7 cellular contexts compared by ENCODE assay signal in the genomic region with DNA sequence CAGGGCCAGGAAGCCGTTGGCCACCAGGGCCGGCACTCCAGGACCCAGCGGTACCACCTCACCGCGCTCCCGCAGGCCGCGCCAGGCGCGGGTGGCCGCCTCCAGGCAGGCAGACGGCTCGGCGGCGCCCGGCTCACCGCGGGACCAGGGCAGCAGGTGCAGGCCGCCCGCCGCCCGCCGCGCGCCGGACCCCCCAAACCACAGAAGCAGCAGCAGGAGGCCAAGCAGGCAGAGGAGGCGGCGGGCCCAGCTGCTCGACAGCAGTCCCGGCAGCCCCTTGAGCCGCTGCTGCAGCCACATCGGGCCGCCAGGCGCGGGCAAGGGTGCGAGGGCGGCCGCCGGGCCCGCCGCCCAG. TPM values are rescaled to one million over a fixed set of nuclear protein-coding genes. Genes with fewer than 3 reads are reported as not detected.
DNase-seq lines count a peak whose midpoint lies in the region; ATAC-seq and TF ChIP-seq lines count a peak whose summit lies in the region.

No MANE protein-coding gene starts in this region.

- no peak for TF ChIP-seq CTCF in liver (IDR thresholded peaks at IDR 0.05; ENCODE audit: low read depth, low read length, missing input control)

- no peak for DNase-seq in activated naive CD8-positive, alpha-beta T cell treated with anti-CD3 and anti-CD28 coated beads, Interleukin-2, amount 50 U/mL, for 24 hours
- DNase-seq in aorta (peak in 1 of 2 donors; percentile 59), HUDEP-2 (lab: John Stamatoyannopoulos, UW; ENCODE audit: unreplicated experiment in 76 of 76) (no peak), NCI-H345 treated with DMSO at 0.1 percent for 48 hours (lab: John Stamatoyannopoulos, UW; ENCODE audit: unreplicated experiment) (no peak)

- H3K27me3 ChIP-seq in liver (ENCODE audit: control insufficient read depth in 4 of 4, insufficient read depth in 4 of 4, low read length in 3 of 4): no peaks in the 10 kb centered on the region
- no peaks in the 10 kb centered on the region for H3K27me3 ChIP-seq in aorta (ENCODE audit: control insufficient read depth in 1 of 2, insufficient read depth in 2 of 2, low read length in 1 of 2)

- peaks cover 0 to 9% (median 7%) of the 10 kb centered on the region in 4 donors for H3K36me3 ChIP-seq in liver (ENCODE audit: control insufficient read depth in 4 of 4, insufficient read depth in 3 of 4, low read depth in 1 of 4, low read length in 3 of 4)
- H3K36me3 ChIP-seq in aorta (ENCODE audit: control insufficient read depth in 1 of 2, insufficient read depth in 2 of 2, low read length in 1 of 2): no peaks in the 10 kb centered on the region

- ATAC-seq in GM19397 (IDR thresholded peaks at IDR 0.05; ENCODE audit: unreplicated experiment): peak; percentile 20
- ATAC-seq in HG03108 (IDR thresholded peaks at IDR 0.05; ENCODE audit: unreplicated experiment): peak; percentile 4
- peak; percentile 29 for ATAC-seq in activated naive CD8-positive, alpha-beta T cell treated with anti-CD3 and anti-CD28 coated beads, Interleukin-2, amount 50 U/mL, for 24 hours
- no peak for ATAC-seq in aorta (ENCODE audit: low FRiP score)

- peaks cover 36% of the 10 kb centered on the region for H3K4me1 Mint-ChIP-seq in activated naive CD8-positive, alpha-beta T cell treated with anti-CD3 and anti-CD28 coated beads, Interleukin-2, amount 50 U/mL, for 24 hours

- peak overlapping the region; percentile 82 for H3K4me3 Mint-ChIP-seq in activated naive CD8-positive, alpha-beta T cell treated with anti-CD3 and anti-CD28 coated beads, Interleukin-2, amount 50 U/mL, for 24 hours

- H3K27ac ChIP-seq in liver (ENCODE audit: low read depth in 1 of 2, low read length in 2 of 2) (no peak overlapping the region), aorta (ENCODE audit: low read depth in 1 of 2, low read length in 2 of 2) (no peak overlapping the region)

- H3K4me1 ChIP-seq in liver (ENCODE audit: control insufficient read depth in 4 of 4, insufficient read depth in 4 of 4, low read length in 3 of 4) (peaks cover 3 to 65% (median 48%) of the 10 kb centered on the region in 4 donors), aorta (ENCODE audit: control insufficient read depth in 1 of 2, insufficient read depth in 2 of 2, low read length in 2 of 2) (peaks cover 0 to 2% of the 10 kb centered on the region in 2 donors)

- TF ChIP-seq RAD21 in liver (IDR thresholded peaks at IDR 0.05): no peak

- H3K4me3 ChIP-seq in liver (ENCODE audit: low read depth in 1 of 3, low read length in 3 of 3) (peak overlapping the region in 2 of 3 donors; percentile 57 to 83), aorta (ENCODE audit: low read length in 2 of 2) (peak overlapping the region; percentile 51 to 82)

- H3K9me3 Mint-ChIP-seq in activated naive CD8-positive, alpha-beta T cell treated with anti-CD3 and anti-CD28 coated beads, Interleukin-2, amount 50 U/mL, for 24 hours: no peaks in the 10 kb centered on the region

- peak overlapping the region; percentile 83 for H3K27ac Mint-ChIP-seq in activated naive CD8-positive, alpha-beta T cell treated with anti-CD3 and anti-CD28 coated beads, Interleukin-2, amount 50 U/mL, for 24 hours

- no peaks in the 10 kb centered on the region for H3K9me3 ChIP-seq in liver (ENCODE audit: control insufficient read depth in 4 of 4, low read length in 3 of 4)
- no peaks in the 10 kb centered on the region for H3K9me3 ChIP-seq in aorta (ENCODE audit: control insufficient read depth, low read length)

- H3K27me3 Mint-ChIP-seq in activated naive CD8-positive, alpha-beta T cell treated with anti-CD3 and anti-CD28 coated beads, Interleukin-2, amount 50 U/mL, for 24 hours: no peaks in the 10 kb centered on the region

- WGBS in liver: under 1% methylated on average over 41 of the region's 41 CpGs
- WGBS in aorta, 2 donors: 0 to 2% methylated on average over 16 to 41 of the region's 41 CpGs

- intact Hi-C loops in aorta (cut with DNase I): no loop called here

- H3K36me3 Mint-ChIP-seq in activated naive CD8-positive, alpha-beta T cell treated with anti-CD3 and anti-CD28 coated beads, Interleukin-2, amount 50 U/mL, for 24 hours (ENCODE audit: low read depth): peaks cover 11% of the 10 kb centered on the region

- H3K9ac ChIP-seq in liver (ENCODE audit: low read depth in 1 of 2, low read length in 2 of 2): no peak overlapping the region

TF ChIP-seq in liver, 16 proteins besides CTCF, POLR2A, EP300 and RAD21:
- TF ChIP-seq GABPA (IDR thresholded peaks at IDR 0.05 in 1 of 2, conservative IDR thresholded peaks at IDR 0.05 in 1 of 2): no peak
- TF ChIP-seq YY1 (IDR thresholded peaks at IDR 0.05): no peak
- TF ChIP-seq NR2F2 (IDR thresholded peaks at IDR 0.05): no peak
- no peak for TF ChIP-seq SP1 (IDR thresholded peaks at IDR 0.05)
- no peak for TF ChIP-seq TAF1 (conservative IDR thresholded peaks at IDR 0.05)
- TF ChIP-seq, protein P1, sequence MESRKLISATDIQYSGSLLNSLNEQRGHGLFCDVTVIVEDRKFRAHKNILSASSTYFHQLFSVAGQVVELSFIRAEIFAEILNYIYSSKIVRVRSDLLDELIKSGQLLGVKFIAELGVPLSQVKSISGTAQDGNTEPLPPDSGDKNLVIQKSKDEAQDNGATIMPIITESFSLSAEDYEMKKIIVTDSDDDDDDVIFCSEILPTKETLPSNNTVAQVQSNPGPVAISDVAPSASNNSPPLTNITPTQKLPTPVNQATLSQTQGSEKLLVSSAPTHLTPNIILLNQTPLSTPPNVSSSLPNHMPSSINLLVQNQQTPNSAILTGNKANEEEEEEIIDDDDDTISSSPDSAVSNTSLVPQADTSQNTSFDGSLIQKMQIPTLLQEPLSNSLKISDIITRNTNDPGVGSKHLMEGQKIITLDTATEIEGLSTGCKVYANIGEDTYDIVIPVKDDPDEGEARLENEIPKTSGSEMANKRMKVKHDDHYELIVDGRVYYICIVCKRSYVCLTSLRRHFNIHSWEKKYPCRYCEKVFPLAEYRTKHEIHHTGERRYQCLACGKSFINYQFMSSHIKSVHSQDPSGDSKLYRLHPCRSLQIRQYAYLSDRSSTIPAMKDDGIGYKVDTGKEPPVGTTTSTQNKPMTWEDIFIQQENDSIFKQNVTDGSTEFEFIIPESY (IDR thresholded peaks at IDR 0.05): no peak
- TF ChIP-seq FOXA1 (IDR thresholded peaks at IDR 0.05): no peak
- TF ChIP-seq, protein P2, sequence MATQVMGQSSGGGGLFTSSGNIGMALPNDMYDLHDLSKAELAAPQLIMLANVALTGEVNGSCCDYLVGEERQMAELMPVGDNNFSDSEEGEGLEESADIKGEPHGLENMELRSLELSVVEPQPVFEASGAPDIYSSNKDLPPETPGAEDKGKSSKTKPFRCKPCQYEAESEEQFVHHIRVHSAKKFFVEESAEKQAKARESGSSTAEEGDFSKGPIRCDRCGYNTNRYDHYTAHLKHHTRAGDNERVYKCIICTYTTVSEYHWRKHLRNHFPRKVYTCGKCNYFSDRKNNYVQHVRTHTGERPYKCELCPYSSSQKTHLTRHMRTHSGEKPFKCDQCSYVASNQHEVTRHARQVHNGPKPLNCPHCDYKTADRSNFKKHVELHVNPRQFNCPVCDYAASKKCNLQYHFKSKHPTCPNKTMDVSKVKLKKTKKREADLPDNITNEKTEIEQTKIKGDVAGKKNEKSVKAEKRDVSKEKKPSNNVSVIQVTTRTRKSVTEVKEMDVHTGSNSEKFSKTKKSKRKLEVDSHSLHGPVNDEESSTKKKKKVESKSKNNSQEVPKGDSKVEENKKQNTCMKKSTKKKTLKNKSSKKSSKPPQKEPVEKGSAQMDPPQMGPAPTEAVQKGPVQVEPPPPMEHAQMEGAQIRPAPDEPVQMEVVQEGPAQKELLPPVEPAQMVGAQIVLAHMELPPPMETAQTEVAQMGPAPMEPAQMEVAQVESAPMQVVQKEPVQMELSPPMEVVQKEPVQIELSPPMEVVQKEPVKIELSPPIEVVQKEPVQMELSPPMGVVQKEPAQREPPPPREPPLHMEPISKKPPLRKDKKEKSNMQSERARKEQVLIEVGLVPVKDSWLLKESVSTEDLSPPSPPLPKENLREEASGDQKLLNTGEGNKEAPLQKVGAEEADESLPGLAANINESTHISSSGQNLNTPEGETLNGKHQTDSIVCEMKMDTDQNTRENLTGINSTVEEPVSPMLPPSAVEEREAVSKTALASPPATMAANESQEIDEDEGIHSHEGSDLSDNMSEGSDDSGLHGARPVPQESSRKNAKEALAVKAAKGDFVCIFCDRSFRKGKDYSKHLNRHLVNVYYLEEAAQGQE (IDR thresholded peaks at IDR 0.05): no peak
- TF ChIP-seq RXRA (IDR thresholded peaks at IDR 0.05): no peak
- TF ChIP-seq, protein P3, sequence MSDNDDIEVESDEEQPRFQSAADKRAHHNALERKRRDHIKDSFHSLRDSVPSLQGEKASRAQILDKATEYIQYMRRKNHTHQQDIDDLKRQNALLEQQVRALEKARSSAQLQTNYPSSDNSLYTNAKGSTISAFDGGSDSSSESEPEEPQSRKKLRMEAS (IDR thresholded peaks at IDR 0.05): no peak
- no peak for TF ChIP-seq JUND (IDR thresholded peaks at IDR 0.05)
- TF ChIP-seq, protein P4, sequence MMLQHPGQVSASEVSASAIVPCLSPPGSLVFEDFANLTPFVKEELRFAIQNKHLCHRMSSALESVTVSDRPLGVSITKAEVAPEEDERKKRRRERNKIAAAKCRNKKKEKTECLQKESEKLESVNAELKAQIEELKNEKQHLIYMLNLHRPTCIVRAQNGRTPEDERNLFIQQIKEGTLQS (IDR thresholded peaks at IDR 0.05): no peak
- no peak for TF ChIP-seq HNF4G (IDR thresholded peaks at IDR 0.05)
- no peak for TF ChIP-seq HNF4A (conservative IDR thresholded peaks at IDR 0.05)
- no peak for TF ChIP-seq EGR1 (IDR thresholded peaks at IDR 0.05; ENCODE audit: low read depth in 2 of 2)
- TF ChIP-seq FOXA2 (IDR thresholded peaks at IDR 0.05): no peak

RNA-seq across cellular contexts. Expression of a gene that starts 0.3 kb away (rescaled TPM):
- total RNA-seq in liver: 10 to 100 TPM; 26.3 to 77.5 TPM
- polyA plus RNA-seq in liver: 10 to 100 TPM; 16.8 to 39.6 TPM
- total RNA-seq in aorta: 10 to 100 TPM; 31.7 to 37.1 TPM
- 10 to 100 TPM; 19.7 to 34.6 TPM for polyA plus RNA-seq in aorta

RNA-seq across cellular contexts. Expression of a gene that starts 8.6 kb away (rescaled TPM):
- total RNA-seq in liver: 10 to 100 TPM; 54.9 to 82.9 TPM
- polyA plus RNA-seq in liver: 10 to 100 TPM; 48.0 to 73.0 TPM
- total RNA-seq in aorta: 10 to 100 TPM; 80.2 to 95.9 TPM
- polyA plus RNA-seq in aorta: 10 to 100 TPM; 28.9 to 60.0 TPM

RNA-seq across cellular contexts. Expression of a gene that starts 54.3 kb away (rescaled TPM):
- total RNA-seq in liver: 10 to 100 TPM; 36.0 to 87.8 TPM
- polyA plus RNA-seq in liver: 10 to 100 TPM; 17.2 to 50.4 TPM
- total RNA-seq in aorta: 10 to 100 TPM; 57.1 TPM
- 10 to 100 TPM; 22.4 to 33.3 TPM for polyA plus RNA-seq in aorta
